1 cellular context compared by ENCODE assay signal in the genomic region with DNA sequence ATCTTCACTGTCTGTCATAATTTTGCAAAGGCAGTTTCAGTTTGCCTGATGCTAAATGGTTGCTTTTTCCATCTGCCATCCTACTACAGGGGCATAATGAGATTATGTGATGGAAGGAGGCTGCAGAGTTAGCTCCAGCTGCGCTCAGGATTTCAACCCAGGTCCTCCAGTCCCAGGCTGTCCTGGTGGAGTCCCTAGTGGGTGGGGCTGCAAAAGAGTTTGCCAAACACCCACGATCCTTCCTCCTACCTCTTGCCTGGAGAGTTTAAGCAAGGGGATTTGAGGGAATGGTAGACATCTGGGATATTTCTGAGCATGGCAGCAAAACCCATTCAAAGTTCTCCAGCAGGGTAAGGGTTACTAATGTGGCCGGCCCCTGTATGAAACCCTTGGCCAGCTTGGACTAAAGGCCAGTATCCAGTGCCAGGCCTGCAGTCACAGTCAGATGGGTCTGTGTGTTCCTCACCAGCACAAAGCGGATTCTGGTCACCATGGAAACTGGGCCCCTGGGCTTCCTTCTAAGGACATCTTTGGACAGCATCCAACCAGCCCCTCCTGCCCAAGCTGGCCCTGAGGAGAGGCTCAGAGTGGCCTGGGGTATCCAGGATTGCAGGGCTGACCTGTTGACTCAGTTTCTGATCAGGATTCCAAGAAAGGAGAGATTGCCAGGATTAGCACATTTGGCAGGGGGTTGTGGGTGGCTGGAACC.
TF ChIP-seq lines count a peak whose summit lies in the region.

No MANE protein-coding gene starts in this region.

TF ChIP-seq in IMR-90, 13 proteins besides CTCF, POLR2A, EP300 and RAD21:
- TF ChIP-seq BHLHE40 (IDR thresholded peaks at IDR 0.05; ENCODE audit: low read depth, low read length) (no peak), CEBPB (IDR thresholded peaks at IDR 0.05; ENCODE audit: low read depth, low read length) (no peak), CHD1 (IDR thresholded peaks at IDR 0.05; ENCODE audit: low read depth, low read length) (no peak), RFX5 (IDR thresholded peaks at IDR 0.05; ENCODE audit: low read depth, low read length) (no peak), MXI1 (IDR thresholded peaks at IDR 0.05; ENCODE audit: borderline replicate concordance, low read depth, low read length) (no peak), MAFK (IDR thresholded peaks at IDR 0.05; ENCODE audit: low read depth, low read length) (no peak), RCOR1 (IDR thresholded peaks at IDR 0.05; ENCODE audit: insufficient replicate concordance, low read length) (no peak), MAZ (IDR thresholded peaks at IDR 0.05; ENCODE audit: borderline replicate concordance, low read depth, low read length) (no peak), SMC3 (IDR thresholded peaks at IDR 0.05; ENCODE audit: low read depth, low read length) (no peak), FOS (IDR thresholded peaks at IDR 0.05; ENCODE audit: low read depth, low read length) (no peak), NFE2L2 (IDR thresholded peaks at IDR 0.05; ENCODE audit: low read depth, low read length) (no peak)
- TF ChIP-seq, protein P1, sequence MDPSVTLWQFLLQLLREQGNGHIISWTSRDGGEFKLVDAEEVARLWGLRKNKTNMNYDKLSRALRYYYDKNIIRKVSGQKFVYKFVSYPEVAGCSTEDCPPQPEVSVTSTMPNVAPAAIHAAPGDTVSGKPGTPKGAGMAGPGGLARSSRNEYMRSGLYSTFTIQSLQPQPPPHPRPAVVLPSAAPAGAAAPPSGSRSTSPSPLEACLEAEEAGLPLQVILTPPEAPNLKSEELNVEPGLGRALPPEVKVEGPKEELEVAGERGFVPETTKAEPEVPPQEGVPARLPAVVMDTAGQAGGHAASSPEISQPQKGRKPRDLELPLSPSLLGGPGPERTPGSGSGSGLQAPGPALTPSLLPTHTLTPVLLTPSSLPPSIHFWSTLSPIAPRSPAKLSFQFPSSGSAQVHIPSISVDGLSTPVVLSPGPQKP (IDR thresholded peaks at IDR 0.05; ENCODE audit: borderline replicate concordance, low read depth, low read length): no peak
- TF ChIP-seq, protein P2, sequence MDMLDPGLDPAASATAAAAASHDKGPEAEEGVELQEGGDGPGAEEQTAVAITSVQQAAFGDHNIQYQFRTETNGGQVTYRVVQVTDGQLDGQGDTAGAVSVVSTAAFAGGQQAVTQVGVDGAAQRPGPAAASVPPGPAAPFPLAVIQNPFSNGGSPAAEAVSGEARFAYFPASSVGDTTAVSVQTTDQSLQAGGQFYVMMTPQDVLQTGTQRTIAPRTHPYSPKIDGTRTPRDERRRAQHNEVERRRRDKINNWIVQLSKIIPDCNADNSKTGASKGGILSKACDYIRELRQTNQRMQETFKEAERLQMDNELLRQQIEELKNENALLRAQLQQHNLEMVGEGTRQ (IDR thresholded peaks at IDR 0.05; ENCODE audit: low read depth, low read length): no peak
